9 cellular contexts compared by ENCODE assay signal in genomic region chr11:76209956-76210885, GRCh38. TPM values are rescaled to one million over a fixed set of nuclear protein-coding genes. Genes with fewer than 3 reads are reported as not detected.
A peak's percentile ranks its signal among the peaks of the same experiment; 100 is the strongest.
DNase-seq lines count a peak whose midpoint lies in the region; ATAC-seq and TF ChIP-seq lines count a peak whose summit lies in the region.
"Had no signal": no experiment of that assay in that cellular context is flagged by ENCODE, and none has a peak within 500 bp of the region (broad histone marks: within the 10 kb centered on the region; RNA-seq: fewer than 3 reads in every experiment).

No MANE protein-coding gene starts in this region.

- no peak overlapping the region for H3K9ac ChIP-seq in HUES48 (ENCODE audit: low read depth, low read length)

- no peaks in the 10 kb centered on the region for H3K9me3 Mint-ChIP-seq in CD4-positive, alpha-beta T cell
- no peaks in the 10 kb centered on the region for H3K9me3 Mint-ChIP-seq in T-helper 2 cell treated with Interferon-gamma antibody and Interleukin-4, amounts not matched to agents 5 μg/mL and 100 μg/mL, for 36 hours
- H3K9me3 Mint-ChIP-seq in mesothelial cell of epicardium: no peaks in the 10 kb centered on the region

- peaks cover 21% of the 10 kb centered on the region for H3K4me1 Mint-ChIP-seq in CD4-positive, alpha-beta T cell (ENCODE audit: low read depth)
- peaks cover 7% of the 10 kb centered on the region for H3K4me1 Mint-ChIP-seq in T-helper 2 cell treated with Interferon-gamma antibody and Interleukin-4, amounts not matched to agents 5 μg/mL and 100 μg/mL, for 36 hours (ENCODE audit: low read depth)
- H3K4me1 Mint-ChIP-seq in mesothelial cell of epicardium: peaks cover 16% of the 10 kb centered on the region

- no peaks in the 10 kb centered on the region for H3K36me3 Mint-ChIP-seq in CD4-positive, alpha-beta T cell (ENCODE audit: low read depth)
- H3K36me3 Mint-ChIP-seq in T-helper 2 cell treated with Interferon-gamma antibody and Interleukin-4, amounts not matched to agents 5 μg/mL and 100 μg/mL, for 36 hours (ENCODE audit: low read depth): no peaks in the 10 kb centered on the region
- H3K36me3 Mint-ChIP-seq in mesothelial cell of epicardium: no peaks in the 10 kb centered on the region

- H3K4me3 ChIP-seq in HUES48 (ENCODE audit: low read depth, low read length): peak overlapping the region; percentile 62
- H3K4me3 ChIP-seq in effector memory CD4-positive, alpha-beta T cell (ENCODE audit: insufficient read depth, low read depth, low read length, poor library complexity, severe bottlenecking): peak overlapping the region; percentile 63
- H3K4me3 ChIP-seq in uterus: peak overlapping the region; percentile 41 to 42
- H3K4me3 ChIP-seq: K562 had no signal

- no peaks in the 10 kb centered on the region for H3K9me3 ChIP-seq in CD4-positive, alpha-beta T cell (ENCODE audit: control insufficient read depth, low read length)
- H3K9me3 ChIP-seq in HUES48 (ENCODE audit: control insufficient read depth, insufficient read depth, low read length) (no peaks in the 10 kb centered on the region), uterus (no peaks in the 10 kb centered on the region)
- H3K9me3 ChIP-seq in effector memory CD4-positive, alpha-beta T cell (ENCODE audit: control insufficient read depth, low read length): no peaks in the 10 kb centered on the region

- peak; percentile 36 to 66 for TF ChIP-seq POLR2A in uterus (IDR thresholded peaks at IDR 0.05)

- peak; percentile 13 for ATAC-seq in CD4-positive, alpha-beta T cell (ENCODE audit: poor library complexity)
- ATAC-seq in HG03139 (IDR thresholded peaks at IDR 0.05; ENCODE audit: unreplicated experiment): no peak
- ATAC-seq: K562 had no signal

- H3K27ac Mint-ChIP-seq in CD4-positive, alpha-beta T cell: no peak overlapping the region
- no peak overlapping the region for H3K27ac Mint-ChIP-seq in T-helper 2 cell treated with Interferon-gamma antibody and Interleukin-4, amounts not matched to agents 5 μg/mL and 100 μg/mL, for 36 hours
- H3K27ac Mint-ChIP-seq in mesothelial cell of epicardium: no peak overlapping the region

- peak overlapping the region; percentile 63 for H3K4me3 Mint-ChIP-seq in CD4-positive, alpha-beta T cell
- peak overlapping the region; percentile 21 for H3K4me3 Mint-ChIP-seq in T-helper 2 cell treated with Interferon-gamma antibody and Interleukin-4, amounts not matched to agents 5 μg/mL and 100 μg/mL, for 36 hours
- peak overlapping the region; percentile 61 for H3K4me3 Mint-ChIP-seq in mesothelial cell of epicardium

- no peaks in the 10 kb centered on the region for H3K36me3 ChIP-seq in HUES48 (ENCODE audit: control insufficient read depth, insufficient read depth, low read length)
- no peaks in the 10 kb centered on the region for H3K36me3 ChIP-seq in effector memory CD4-positive, alpha-beta T cell (ENCODE audit: control insufficient read depth, insufficient read depth, low read length)
- H3K36me3 ChIP-seq in uterus: no peaks in the 10 kb centered on the region

- H3K4me1 ChIP-seq in HUES48 (ENCODE audit: control insufficient read depth, insufficient read depth, low read length): peaks cover 34% of the 10 kb centered on the region
- H3K4me1 ChIP-seq in effector memory CD4-positive, alpha-beta T cell (ENCODE audit: control insufficient read depth, insufficient read depth, low read length, poor library complexity, severe bottlenecking): peaks cover 47% of the 10 kb centered on the region
- H3K4me1 ChIP-seq in uterus: peaks cover 0 to 36% of the 10 kb centered on the region in 2 donors

- CTCF ChIA-PET in CD4-positive, alpha-beta T cell (lab: Charles Lee): interaction anchor here (5.1 kb wide), 1 partner anchor 108 kb away, joined by 86 read pairs; no protein-coding TSS in a partner anchor

- peak in 5 of 10 experiments; percentile 14 to 45 (median 24) for DNase-seq in CD4-positive, alpha-beta T cell
- peak; percentile 25 for DNase-seq in T-helper 2 cell treated with Interferon-gamma antibody and Interleukin-4, amounts not matched to agents 5 μg/mL and 100 μg/mL, for 36 hours (ENCODE audit: low spot score)
- no peak for DNase-seq in effector memory CD4-positive, alpha-beta T cell
- DNase-seq in mesothelial cell of epicardium (ENCODE audit: low spot score in 2 of 2, unreplicated experiment in 2 of 2) (peak; percentile 59 to 75), uterus (peak; percentile 71 to 81), SKM-1 treated with dmso at 0.1 percent for 144 hours (lab: John Stamatoyannopoulos, UW; ENCODE audit: unreplicated experiment) (no peak)

- peaks cover 45% of the 10 kb centered on the region for H3K27me3 Mint-ChIP-seq in CD4-positive, alpha-beta T cell
- peaks cover 61% of the 10 kb centered on the region for H3K27me3 Mint-ChIP-seq in T-helper 2 cell treated with Interferon-gamma antibody and Interleukin-4, amounts not matched to agents 5 μg/mL and 100 μg/mL, for 36 hours (ENCODE audit: low read depth)
- peaks cover 64% of the 10 kb centered on the region for H3K27me3 Mint-ChIP-seq in mesothelial cell of epicardium (ENCODE audit: low read depth)

- peaks cover 58% of the 10 kb centered on the region for H3K27me3 ChIP-seq in CD4-positive, alpha-beta T cell (ENCODE audit: control insufficient read depth, insufficient read depth, low read length)
- peaks cover 85% of the 10 kb centered on the region for H3K27me3 ChIP-seq in HUES48 (ENCODE audit: control insufficient read depth, insufficient read depth, low read length)
- H3K27me3 ChIP-seq in effector memory CD4-positive, alpha-beta T cell (replicated peaks; ENCODE audit: control insufficient read depth, insufficient read depth, low read length, poor library complexity, severe bottlenecking): peaks cover 14% of the 10 kb centered on the region
- no peaks in the 10 kb centered on the region for H3K27me3 ChIP-seq in uterus

- intact Hi-C loops in CD4-positive, alpha-beta T cell (cut with DNase I, micrococcal nuclease): loop anchor here (2.0 to 10.0 kb wide), 6 partner anchors 172 to 472 kb away; partner anchors contain the start of genes EMSY (in 1 of the 2), GVQW3 (in 1 of the 2) and THAP12 (in 1 of the 2)
- intact Hi-C loops in uterus (cut with DNase I; ENCODE audit: low total_unique reads): loop anchor here (5.0 kb wide), 2 partner anchors 107 to 313 kb away; no protein-coding TSS in a partner anchor

- TF ChIP-seq CTCF in CD4-positive, alpha-beta T cell (IDR thresholded peaks at IDR 0.05): no peak
- no peak for TF ChIP-seq CTCF in mesothelial cell of epicardium (IDR thresholded peaks at IDR 0.05; ENCODE audit: unreplicated experiment)
- TF ChIP-seq CTCF in uterus (IDR thresholded peaks at IDR 0.05): no peak

- POLR2A ChIA-PET in CD4-positive, alpha-beta T cell (lab: Charles Lee): interaction anchor here (1.3 to 4.6 kb wide), 2 partner anchors 23 to 935 kb away, joined by 3 to 52 read pairs; no protein-coding TSS in a partner anchor

- no peak overlapping the region for H3K27ac ChIP-seq in CD4-positive, alpha-beta T cell (ENCODE audit: low read depth, low read length)
- H3K27ac ChIP-seq in HUES48 (ENCODE audit: low read depth, low read length): no peak overlapping the region
- H3K27ac ChIP-seq in effector memory CD4-positive, alpha-beta T cell (ENCODE audit: insufficient read depth, low read length, poor library complexity, severe bottlenecking): no peak overlapping the region
- H3K27ac ChIP-seq in uterus: peak overlapping the region; percentile 58 to 69

RNA-seq across cellular contexts. Expression of gene WNT11, which starts 3.9 kb away (rescaled TPM):
- total RNA-seq in CD4-positive, alpha-beta T cell: 1 to 10 TPM in 1 of 2 experiments, under 1 TPM in 1; 0.30 to 1.2 TPM
- total RNA-seq in mesothelial cell of epicardium (22.5 to 24.1 TPM (median 22.8 TPM) in 3 replicates), uterus (10 to 100 TPM in 2 of 4 donors, 1 to 10 TPM in 2; 5.1 to 16.7 (median 9.5) TPM)

Comparison
In these comparisons a context has a peak if more than half of its experiments do, and no peak if none do; other contexts are left out.
1. DNase-seq: peak in T-helper 2 cell treated with Interferon-gamma antibody and Interleukin-4, amounts not matched to agents 5 μg/mL and 100 μg/mL, for 36 hours (single experiment), mesothelial cell of epicardium (2 of 2) and uterus (2 of 2); none in effector memory CD4-positive, alpha-beta T cell (0 of 3) and SKM-1 treated with dmso at 0.1 percent for 144 hours (single experiment).
2. H3K27ac ChIP-seq: peak in uterus (2 of 2); none in CD4-positive, alpha-beta T cell (single experiment), HUES48 (single experiment) and effector memory CD4-positive, alpha-beta T cell (single experiment).
3. Peak in every context shown above with its lines, with median percentiles within 50 percentile points of each other: H3K4me3 Mint-ChIP-seq and H3K4me3 ChIP-seq.